29 cellular contexts compared by ENCODE assay signal in genomic region chrX:77723684-77724083, GRCh38.
"Had no signal": no experiment of that assay in that cellular context is flagged by ENCODE, and none has a peak within 500 bp of the region (broad histone marks: within the 10 kb centered on the region; RNA-seq: fewer than 3 reads in every experiment).

No MANE protein-coding gene starts in this region.

- H3K27ac ChIP-seq: ascending aorta, breast epithelium, cardiac muscle cell, colonic mucosa, epithelial cell of prostate, esophagus squamous epithelium, gastroesophageal sphincter, WERI-Rb-1 had no signal

- H3K36me3 ChIP-seq: ascending aorta, breast epithelium, cardiac muscle cell, colonic mucosa, esophagus squamous epithelium, gastroesophageal sphincter, WERI-Rb-1 had no signal

- H3K4me1 ChIP-seq: ascending aorta, breast epithelium, colonic mucosa, esophagus squamous epithelium, gastroesophageal sphincter had no signal

- ATAC-seq: activated CD4-positive, CD25-positive, alpha-beta regulatory T cell treated with anti-CD3 and anti-CD28 coated beads, Interleukin-2, amount 50 U/mL, for 24 hours; activated CD8-positive, alpha-beta T cell treated with anti-CD3 and anti-CD28 coated beads for 36 hours; activated naive CD4-positive, alpha-beta T cell treated with anti-CD3 and anti-CD28 coated beads, Interleukin-2, amount 50 U/mL, for 72 hours; gastroesophageal sphincter; T-cell had no signal

- H3K9me3 ChIP-seq: colonic mucosa, gastroesophageal sphincter had no signal

- DNase-seq: activated B cell treated with CpG ODN at 0.5 μM for 24 hours; activated CD4-positive, alpha-beta T cell treated with anti-CD3 and anti-CD28 coated beads for 48 hours; activated CD4-positive, alpha-beta T cell treated with anti-CD3 and anti-CD28 coated beads, Interleukin-2, amount 50 U/mL, for 1 hour; activated CD4-positive, alpha-beta T cell treated with anti-CD3 and anti-CD28 coated beads, Interleukin-2, amount 50 U/mL, for 48 hours; activated CD8-positive, alpha-beta memory T cell treated with anti-CD3 and anti-CD28 coated beads for 24 hours; activated CD8-positive, alpha-beta T cell treated with anti-CD3 and anti-CD28 coated beads for 36 hours; activated effector memory CD4-positive, alpha-beta T cell treated with anti-CD3 and anti-CD28 coated beads, Interleukin-2, amount 50 U/mL, for 16 hours; activated naive CD4-positive, alpha-beta T cell; activated naive CD4-positive, alpha-beta T cell treated with anti-CD3 and anti-CD28 coated beads, Interleukin-2, amount 10 ng/mL, durations not matched to agents 7 days and 5 days; activated naive CD8-positive, alpha-beta T cell treated with anti-CD3 and anti-CD28 coated beads, Interleukin-2, amount 10 ng/mL, durations not matched to agents 7 days and 5 days; activated T-cell treated with anti-CD3 and anti-CD28 coated beads, Interleukin-2, amount 50 U/mL, for 48 hours; central memory CD4-positive, alpha-beta T cell; cerebellar nuclear complex; colonic mucosa; effector CD8-positive, alpha-beta T cell; esophagus squamous epithelium; foreskin melanocyte; T-cell; T-helper 9 cell; WERI-Rb-1 had no signal

- H3K27me3 ChIP-seq: ascending aorta, breast epithelium, cardiac muscle cell, colonic mucosa, esophagus squamous epithelium, gastroesophageal sphincter had no signal

- FAIRE-seq: endometrium, endothelial cell of umbilical vein had no signal

- H3K4me3 ChIP-seq: ascending aorta, breast epithelium, cardiac muscle cell, colonic mucosa, esophagus squamous epithelium, gastroesophageal sphincter had no signal
